9 cellular contexts compared by ENCODE assay signal in the genomic region with DNA sequence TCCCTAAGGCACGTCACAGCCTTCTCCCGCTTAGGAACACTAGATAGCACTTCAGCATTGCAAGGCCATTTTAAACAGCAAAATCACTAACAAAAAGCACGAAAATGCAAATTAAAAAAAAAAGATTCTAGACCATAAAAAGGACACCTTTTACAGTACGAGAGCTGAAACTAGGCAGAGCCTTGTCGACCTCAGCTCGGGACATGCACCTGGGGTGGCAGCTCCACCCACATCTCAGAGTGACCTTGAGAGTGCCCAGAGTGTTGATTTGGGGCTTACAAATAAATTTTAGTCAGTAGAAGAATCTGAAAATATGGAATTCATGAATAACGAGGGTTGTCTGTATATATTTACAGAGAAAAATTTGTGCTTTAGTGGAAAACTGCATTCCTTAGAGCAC. TPM values are rescaled to one million over a fixed set of nuclear protein-coding genes. Genes with fewer than 3 reads are reported as not detected.
A peak's percentile ranks its signal among the peaks of the same experiment; 100 is the strongest.
DNase-seq lines count a peak whose midpoint lies in the region; ATAC-seq and TF ChIP-seq lines count a peak whose summit lies in the region.
"Had no signal": no experiment of that assay in that cellular context is flagged by ENCODE, and none has a peak within 500 bp of the region (broad histone marks: within the 10 kb centered on the region; RNA-seq: fewer than 3 reads in every experiment).

No MANE protein-coding gene starts in this region.

- ATAC-seq in activated B cell treated with CpG ODN at 0.5 μM for 24 hours (ENCODE audit: low read depth): no peak
- no peak for ATAC-seq in stimulated activated memory B cell treated with anti-CD40 and anti-IgM and Interleukin-4, amounts not matched to agents 10 μg/mL and 1 μg/mL and 100 μg/mL, for 72 hours

- H3K9me3 Mint-ChIP-seq in activated CD4-positive, alpha-beta T cell treated with anti-CD3 and anti-CD28 coated beads, Interleukin-2, amount 10 ng/mL, durations not matched to agents 24 days and 14 days: no peaks in the 10 kb centered on the region
- no peaks in the 10 kb centered on the region for H3K9me3 Mint-ChIP-seq in activated B cell treated with CpG ODN at 0.5 μM for 24 hours
- H3K9me3 Mint-ChIP-seq in stimulated activated memory B cell treated with anti-CD40 and anti-IgM and Interleukin-4, amounts not matched to agents 10 μg/mL and 1 μg/mL and 100 μg/mL, for 72 hours: no peaks in the 10 kb centered on the region

- 68% methylated on average over 7 of the region's 7 CpGs for WGBS in hepatocyte (ENCODE audit: low lambda C conversion rate, missing lambda C conversion rate)

- no peaks in the 10 kb centered on the region for H3K79me2 ChIP-seq in hepatocyte

- no peak for TF ChIP-seq CTCF in activated B cell treated with CpG ODN at 0.5 μM for 24 hours (IDR thresholded peaks at IDR 0.05)
- no peak for TF ChIP-seq CTCF in hepatocyte (IDR thresholded peaks at IDR 0.05; ENCODE audit: poor library complexity)

- peak overlapping the region; percentile 95 for H3K4me3 Mint-ChIP-seq in activated CD4-positive, alpha-beta T cell treated with anti-CD3 and anti-CD28 coated beads, Interleukin-2, amount 10 ng/mL, durations not matched to agents 24 days and 14 days
- peak overlapping the region; percentile 93 for H3K4me3 Mint-ChIP-seq in activated B cell treated with CpG ODN at 0.5 μM for 24 hours
- peak overlapping the region; percentile 58 for H3K4me3 Mint-ChIP-seq in stimulated activated memory B cell treated with anti-CD40 and anti-IgM and Interleukin-4, amounts not matched to agents 10 μg/mL and 1 μg/mL and 100 μg/mL, for 72 hours

- H3K36me3 Mint-ChIP-seq in activated CD4-positive, alpha-beta T cell treated with anti-CD3 and anti-CD28 coated beads, Interleukin-2, amount 10 ng/mL, durations not matched to agents 24 days and 14 days (ENCODE audit: low read depth): peaks cover 24% of the 10 kb centered on the region
- peaks cover 35% of the 10 kb centered on the region for H3K36me3 Mint-ChIP-seq in activated B cell treated with CpG ODN at 0.5 μM for 24 hours (ENCODE audit: low read depth)
- peaks cover 26% of the 10 kb centered on the region for H3K36me3 Mint-ChIP-seq in stimulated activated memory B cell treated with anti-CD40 and anti-IgM and Interleukin-4, amounts not matched to agents 10 μg/mL and 1 μg/mL and 100 μg/mL, for 72 hours

- H3K9me2 ChIP-seq in hepatocyte (replicated peaks; ENCODE audit: insufficient read depth): no peaks in the 10 kb centered on the region

- peaks cover 18% of the 10 kb centered on the region for H3K4me1 Mint-ChIP-seq in activated CD4-positive, alpha-beta T cell treated with anti-CD3 and anti-CD28 coated beads, Interleukin-2, amount 10 ng/mL, durations not matched to agents 24 days and 14 days
- peaks cover 21% of the 10 kb centered on the region for H3K4me1 Mint-ChIP-seq in activated B cell treated with CpG ODN at 0.5 μM for 24 hours
- peaks cover 23% of the 10 kb centered on the region for H3K4me1 Mint-ChIP-seq in stimulated activated memory B cell treated with anti-CD40 and anti-IgM and Interleukin-4, amounts not matched to agents 10 μg/mL and 1 μg/mL and 100 μg/mL, for 72 hours

- H3K4me1 ChIP-seq in hepatocyte (ENCODE audit: insufficient read depth): peaks cover 18% of the 10 kb centered on the region

- DNase-seq in activated CD4-positive, alpha-beta T cell treated with anti-CD3 and anti-CD28 coated beads, Interleukin-2, amount 10 ng/mL, durations not matched to agents 24 days and 14 days: no peak
- no peak for DNase-seq in activated CD4-positive, alpha-beta T cell treated with anti-CD3 and anti-CD28 coated beads, Interleukin-2, amount 50 U/mL, for 48 hours
- no peak for DNase-seq in activated B cell treated with CpG ODN at 0.5 μM for 24 hours
- no peak for DNase-seq in hepatocyte (ENCODE audit: low spot score)
- no peak for DNase-seq in activated gamma-delta T cell (lab: John Stamatoyannopoulos, UW)
- DNase-seq in central memory CD4-positive, alpha-beta T cell: no peak
- no peak for DNase-seq in DMS79 (lab: John Stamatoyannopoulos, UW)
- DNase-seq: NCI-H1417 treated with DMSO at 0.1 percent for 48 hours had no signal

- CTCF ChIA-PET in activated B cell treated with CpG ODN at 0.5 μM for 24 hours (lab: Charles Lee): no interaction called here

- intact Hi-C loops in activated CD4-positive, alpha-beta T cell treated with anti-CD3 and anti-CD28 coated beads, Interleukin-2, amount 10 ng/mL, durations not matched to agents 24 days and 14 days (cut with micrococcal nuclease): loop anchor here (2.0 kb wide), 2 partner anchors 33 to 39 kb away; a partner anchor contains a TSS
- intact Hi-C loops in activated B cell treated with CpG ODN at 0.5 μM for 24 hours (cut with micrococcal nuclease): loop anchor here (2.0 to 10.0 kb wide), 4 partner anchors 29 to 1986 kb away; a partner anchor contains a TSS

- H3K36me3 ChIP-seq in hepatocyte (replicated peaks; ENCODE audit: insufficient read depth, low read depth): no peaks in the 10 kb centered on the region

- H3K27ac ChIP-seq in hepatocyte: peak overlapping the region; percentile 92

- no peak overlapping the region for H2AFZ ChIP-seq in hepatocyte

- POLR2A ChIA-PET in activated B cell treated with CpG ODN at 0.5 μM for 24 hours (lab: Charles Lee): interaction anchor here (0.9 to 2.0 kb wide), 3 partner anchors 58 to 1987 kb away, joined by 3 to 16 read pairs (median 3); a partner anchor contains a TSS

- H4K20me1 ChIP-seq in hepatocyte (ENCODE audit: insufficient read depth, poor library complexity, severe bottlenecking): no peaks in the 10 kb centered on the region

- peaks cover 4% of the 10 kb centered on the region for H3K27me3 Mint-ChIP-seq in activated CD4-positive, alpha-beta T cell treated with anti-CD3 and anti-CD28 coated beads, Interleukin-2, amount 10 ng/mL, durations not matched to agents 24 days and 14 days
- no peaks in the 10 kb centered on the region for H3K27me3 Mint-ChIP-seq in activated B cell treated with CpG ODN at 0.5 μM for 24 hours
- H3K27me3 Mint-ChIP-seq in stimulated activated memory B cell treated with anti-CD40 and anti-IgM and Interleukin-4, amounts not matched to agents 10 μg/mL and 1 μg/mL and 100 μg/mL, for 72 hours: no peaks in the 10 kb centered on the region

- no peak overlapping the region for H3K4me3 ChIP-seq in hepatocyte

- H3K27me3 ChIP-seq in hepatocyte: no peaks in the 10 kb centered on the region

- no peaks in the 10 kb centered on the region for H3K9me3 ChIP-seq in hepatocyte (ENCODE audit: low read depth)

- H3K27ac Mint-ChIP-seq in activated CD4-positive, alpha-beta T cell treated with anti-CD3 and anti-CD28 coated beads, Interleukin-2, amount 10 ng/mL, durations not matched to agents 24 days and 14 days: no peak overlapping the region
- H3K27ac Mint-ChIP-seq in activated B cell treated with CpG ODN at 0.5 μM for 24 hours: peak overlapping the region; percentile 25
- H3K27ac Mint-ChIP-seq in stimulated activated memory B cell treated with anti-CD40 and anti-IgM and Interleukin-4, amounts not matched to agents 10 μg/mL and 1 μg/mL and 100 μg/mL, for 72 hours: peak overlapping the region; percentile 74

- H3K4me2 ChIP-seq in hepatocyte: peak overlapping the region; percentile 80

RNA-seq across cellular contexts. Expression of a gene that starts 1.1 kb away (rescaled TPM):
- 119 and 123 TPM in 2 replicates for total RNA-seq in activated CD4-positive, alpha-beta T cell treated with anti-CD3 and anti-CD28 coated beads, Interleukin-2, amount 10 ng/mL, durations not matched to agents 24 days and 14 days
- 73.1 and 78.1 TPM in 2 replicates for total RNA-seq in activated B cell treated with CpG ODN at 0.5 μM for 24 hours
- total RNA-seq in hepatocyte: 72.4 and 93.2 TPM in 2 replicates
- polyA plus RNA-seq in hepatocyte: 138 and 150 TPM in 2 replicates

RNA-seq across cellular contexts. Expression of a gene that starts 38.2 kb away (rescaled TPM):
- 33.2 and 33.4 TPM in 2 replicates for total RNA-seq in activated CD4-positive, alpha-beta T cell treated with anti-CD3 and anti-CD28 coated beads, Interleukin-2, amount 10 ng/mL, durations not matched to agents 24 days and 14 days
- total RNA-seq in activated B cell treated with CpG ODN at 0.5 μM for 24 hours (21.6 and 23.3 TPM in 2 replicates), hepatocyte (24.9 and 28.7 TPM in 2 replicates)
- polyA plus RNA-seq in hepatocyte: 21.7 and 31.9 TPM in 2 replicates

RNA-seq across cellular contexts. Expression of a gene that starts 58.1 kb away (rescaled TPM):
- 16.0 and 17.2 TPM in 2 replicates for total RNA-seq in activated CD4-positive, alpha-beta T cell treated with anti-CD3 and anti-CD28 coated beads, Interleukin-2, amount 10 ng/mL, durations not matched to agents 24 days and 14 days
- total RNA-seq in activated B cell treated with CpG ODN at 0.5 μM for 24 hours: 18.9 and 19.6 TPM in 2 replicates
- total RNA-seq in hepatocyte: 12.0 and 16.7 TPM in 2 replicates
- polyA plus RNA-seq in hepatocyte: 11.7 and 22.7 TPM in 2 replicates
